ENCODE assay signal across 8 cellular contexts in genomic region chr4:8547108-8547911, GRCh38. TPM values are rescaled to one million over a fixed set of nuclear protein-coding genes. Genes with fewer than 3 reads are reported as not detected.
DNase-seq lines count a peak whose midpoint lies in the region; ATAC-seq, FAIRE-seq and TF ChIP-seq lines count a peak whose summit lies in the region.

No MANE protein-coding gene starts in this region.

- FAIRE-seq in astrocyte (lab: Jason Lieb, UNC), result no peak

- H3K27me3 Mint-ChIP-seq in astrocyte (ENCODE audit: low read depth, unreplicated experiment), result peaks cover 41% of the 10 kb centered on the region
- H3K27me3 Mint-ChIP-seq in stimulated activated naive B cell treated with anti-CD40 and anti-IgM and Interleukin-4, amounts not matched to agents 10 μg/mL and 1 μg/mL and 100 μg/mL, for 72 hours, result peaks cover 0 to 18% of the 10 kb centered on the region in 2 donors

- no peaks in the 10 kb centered on the region for H3K79me2 ChIP-seq in astrocyte (ENCODE audit: insufficient read depth, low read length)

- no peak overlapping the region for H3K4me3 Mint-ChIP-seq in astrocyte (ENCODE audit: unreplicated experiment)
- H3K4me3 Mint-ChIP-seq in stimulated activated naive B cell treated with anti-CD40 and anti-IgM and Interleukin-4, amounts not matched to agents 10 μg/mL and 1 μg/mL and 100 μg/mL, for 72 hours, result no peak overlapping the region

- H3K9me3 Mint-ChIP-seq in astrocyte (ENCODE audit: unreplicated experiment), result no peaks in the 10 kb centered on the region
- H3K9me3 Mint-ChIP-seq in stimulated activated naive B cell treated with anti-CD40 and anti-IgM and Interleukin-4, amounts not matched to agents 10 μg/mL and 1 μg/mL and 100 μg/mL, for 72 hours, result peaks cover 0 to 7% of the 10 kb centered on the region in 2 donors

- DNase-seq in astrocyte (ENCODE audit: low read depth) (peak; percentile 57), SHP77 (lab: John Stamatoyannopoulos, UW) (no peak), nucleus accumbens (lab: John Stamatoyannopoulos, UW) (no peak)
- no peak for DNase-seq in stimulated activated naive B cell treated with anti-CD40 and anti-IgM and Interleukin-4, amounts not matched to agents 10 μg/mL and 1 μg/mL and 100 μg/mL, for 72 hours

- H2AFZ ChIP-seq in astrocyte (ENCODE audit: low read depth, low read length), result no peak overlapping the region

- H3K4me1 Mint-ChIP-seq in astrocyte (ENCODE audit: low read depth, unreplicated experiment), result peaks cover 5% of the 10 kb centered on the region
- H3K4me1 Mint-ChIP-seq in stimulated activated naive B cell treated with anti-CD40 and anti-IgM and Interleukin-4, amounts not matched to agents 10 μg/mL and 1 μg/mL and 100 μg/mL, for 72 hours, result no peaks in the 10 kb centered on the region

- H4K20me1 ChIP-seq in BLaER1 treated with 17β-estradiol and CSF1 and Interleukin-3, amounts not matched to agents 10 nM and 100 nM, result peaks cover 0 to 62% (median 26%) of the 10 kb centered on the region in 11 experiments; a peak in 15 of 22 replicates
- no peaks in the 10 kb centered on the region for H4K20me1 ChIP-seq in astrocyte (ENCODE audit: insufficient read depth, low read length)

- peak overlapping the region; percentile 70 for H3K27ac Mint-ChIP-seq in astrocyte (ENCODE audit: unreplicated experiment)
- no peak overlapping the region for H3K27ac Mint-ChIP-seq in stimulated activated naive B cell treated with anti-CD40 and anti-IgM and Interleukin-4, amounts not matched to agents 10 μg/mL and 1 μg/mL and 100 μg/mL, for 72 hours

- H3K9me3 ChIP-seq in BLaER1 treated with 17β-estradiol and CSF1 and Interleukin-3, amounts not matched to agents 10 nM and 100 nM (replicated peaks in 1 of 11), result peaks cover 0 to 35% (median 6%) of the 10 kb centered on the region in 11 experiments; a peak in 11 of 22 replicates
- H3K9me3 ChIP-seq in astrocyte (ENCODE audit: insufficient read depth, low read depth, low read length) (no peaks in the 10 kb centered on the region), liver (ENCODE audit: control insufficient read depth in 4 of 4, low read length in 3 of 4) (no peaks in the 10 kb centered on the region)

- ATAC-seq in HG02885 (IDR thresholded peaks at IDR 0.05; ENCODE audit: poor library complexity, unreplicated experiment) (peak; percentile 46), GM21390 (IDR thresholded peaks at IDR 0.05; ENCODE audit: unreplicated experiment) (no peak)
- no peak for ATAC-seq in stimulated activated naive B cell treated with anti-CD40 and anti-IgM and Interleukin-4, amounts not matched to agents 10 μg/mL and 1 μg/mL and 100 μg/mL, for 72 hours (replicated peaks)

- peaks cover 4% of the 10 kb centered on the region for H3K36me3 Mint-ChIP-seq in astrocyte (ENCODE audit: low read depth, unreplicated experiment)
- no peaks in the 10 kb centered on the region for H3K36me3 Mint-ChIP-seq in stimulated activated naive B cell treated with anti-CD40 and anti-IgM and Interleukin-4, amounts not matched to agents 10 μg/mL and 1 μg/mL and 100 μg/mL, for 72 hours

- WGBS in liver, result 67% methylated on average over 16 of the region's 16 CpGs

- H3K27me3 ChIP-seq in BLaER1 treated with 17β-estradiol and CSF1 and Interleukin-3, amounts not matched to agents 10 nM and 100 nM, result peaks cover 60 to 90% (median 84%) of the 10 kb centered on the region in 11 experiments
- H3K27me3 ChIP-seq in astrocyte (ENCODE audit: insufficient read depth, low read length) (no peaks in the 10 kb centered on the region), liver (ENCODE audit: control insufficient read depth in 4 of 4, insufficient read depth in 4 of 4, low read length in 3 of 4) (no peaks in the 10 kb centered on the region)

- H3K4me3 ChIP-seq in BLaER1 treated with 17β-estradiol and CSF1 and Interleukin-3, amounts not matched to agents 10 nM and 100 nM, result no peak overlapping the region
- H3K4me3 ChIP-seq in astrocyte (ENCODE audit: insufficient read depth, low read depth, low read length) (no peak overlapping the region), liver (ENCODE audit: low read depth in 1 of 3, low read length in 3 of 3) (no peak overlapping the region)

- TF ChIP-seq CTCF in astrocyte (IDR thresholded peaks at IDR 0.05; ENCODE audit: insufficient read depth, low read depth, low read length) (peak; percentile 15), liver (IDR thresholded peaks at IDR 0.05; ENCODE audit: low read depth, low read length, missing input control) (peak; percentile 25)

- H3K4me1 ChIP-seq in BLaER1 treated with 17β-estradiol and CSF1 and Interleukin-3, amounts not matched to agents 10 nM and 100 nM, result peaks cover 28 to 55% (median 43%) of the 10 kb centered on the region in 10 experiments
- peaks cover 8% of the 10 kb centered on the region for H3K4me1 ChIP-seq in astrocyte (ENCODE audit: insufficient read depth, low read length)
- H3K4me1 ChIP-seq in liver (ENCODE audit: control insufficient read depth in 4 of 4, insufficient read depth in 4 of 4, low read length in 3 of 4), result no peaks in the 10 kb centered on the region

- no peak overlapping the region for H3K9ac ChIP-seq in BLaER1 treated with 17β-estradiol and CSF1 and Interleukin-3, amounts not matched to agents 10 nM and 100 nM
- H3K9ac ChIP-seq in astrocyte (ENCODE audit: low read length) (no peak overlapping the region), liver (ENCODE audit: low read depth in 1 of 2, low read length in 2 of 2) (no peak overlapping the region)

- H3K4me2 ChIP-seq in BLaER1 treated with 17β-estradiol and CSF1 and Interleukin-3, amounts not matched to agents 10 nM and 100 nM, result peak overlapping the region in 10 of 11 experiments; percentile 1 to 65 (median 39); a peak in 13 of 22 replicates
- peak overlapping the region; percentile 23 for H3K4me2 ChIP-seq in astrocyte (ENCODE audit: low read length)

- H3K36me3 ChIP-seq in BLaER1 treated with 17β-estradiol and CSF1 and Interleukin-3, amounts not matched to agents 10 nM and 100 nM, result no peaks in the 10 kb centered on the region
- no peaks in the 10 kb centered on the region for H3K36me3 ChIP-seq in astrocyte (ENCODE audit: insufficient read depth, low read length)
- no peaks in the 10 kb centered on the region for H3K36me3 ChIP-seq in liver (ENCODE audit: control insufficient read depth in 4 of 4, insufficient read depth in 3 of 4, low read depth in 1 of 4, low read length in 3 of 4)

- TF ChIP-seq RAD21 in liver (IDR thresholded peaks at IDR 0.05), result peak in 1 of 2 donors; percentile 63

- H3K27ac ChIP-seq in BLaER1 treated with 17β-estradiol and CSF1 and Interleukin-3, amounts not matched to agents 10 nM and 100 nM, result no peak overlapping the region
- peak overlapping the region; percentile 4 for H3K27ac ChIP-seq in astrocyte (ENCODE audit: low read depth, low read length)
- H3K27ac ChIP-seq in liver (ENCODE audit: low read depth in 1 of 2, low read length in 2 of 2), result no peak overlapping the region

TF ChIP-seq in liver, 16 proteins besides CTCF, POLR2A, EP300 and RAD21:
- no peak for TF ChIP-seq SP1 (IDR thresholded peaks at IDR 0.05)
- TF ChIP-seq FOXA2 (IDR thresholded peaks at IDR 0.05), result no peak
- TF ChIP-seq EGR1 (IDR thresholded peaks at IDR 0.05; ENCODE audit: low read depth in 2 of 2), result no peak
- no peak for TF ChIP-seq HNF4G (IDR thresholded peaks at IDR 0.05)
- no peak for TF ChIP-seq ATF3 (IDR thresholded peaks at IDR 0.05)
- TF ChIP-seq FOXA1 (IDR thresholded peaks at IDR 0.05), result no peak
- TF ChIP-seq GABPA (IDR thresholded peaks at IDR 0.05 in 1 of 2, conservative IDR thresholded peaks at IDR 0.05 in 1 of 2), result no peak
- no peak for TF ChIP-seq ZBTB33 (IDR thresholded peaks at IDR 0.05)
- TF ChIP-seq TAF1 (conservative IDR thresholded peaks at IDR 0.05), result no peak
TF ChIP-seq in liver: peak in this region for 0.

RNA-seq across cellular contexts. Expression of gene GPR78, which starts 32.9 kb away (rescaled TPM):
- 0.16 and 0.17 TPM in 2 replicates for total RNA-seq in astrocyte
- total RNA-seq in liver, result not detected
- polyA plus RNA-seq in liver, result not detected

RNA-seq across cellular contexts. Expression of gene CPZ, which starts 45.3 kb away (rescaled TPM):
- total RNA-seq in astrocyte, result 6.3 and 6.8 TPM in 2 replicates
- 1 to 10 TPM; 1.1 to 1.8 TPM for total RNA-seq in liver
- 1 to 10 TPM in 1 of 2 donors, under 1 TPM in 1; 0.51 to 1.6 TPM for polyA plus RNA-seq in liver
